In genomic region chr5:134552721-134553120, GRCh38 we compare ENCODE assay signal across 8 cellular contexts. TPM values are rescaled to one million over a fixed set of nuclear protein-coding genes. Genes with fewer than 3 reads are reported as not detected.
DNase-seq lines count a peak whose midpoint lies in the region; ATAC-seq, FAIRE-seq and TF ChIP-seq lines count a peak whose summit lies in the region.
"Not testable (repeated sequence)": the region's sequence is repeated elsewhere in the genome, so short reads cannot be mapped to it uniquely, and the experiment has no call there.

No MANE protein-coding gene starts in this region.

- intact Hi-C loops in left ventricle myocardium inferior (cut with micrococcal nuclease) = not testable (repeated sequence)

- TF ChIP-seq EP300 in A549 (IDR thresholded peaks at IDR 0.05) = not testable (repeated sequence)

- peak overlapping the region; percentile 37 for H3K4me2 ChIP-seq in A549

- H3K4me3 Mint-ChIP-seq in HFFc6 = peak overlapping the region; percentile 55; the same call in 1 of the 2 replicates
- not testable (repeated sequence) for H3K4me3 Mint-ChIP-seq in activated naive CD8-positive, alpha-beta T cell treated with anti-CD3 and anti-CD28 coated beads for 36 hours
- peak overlapping the region in 2 of 8 donors; percentile 46 to 47 for H3K4me3 Mint-ChIP-seq in naive B cell
- peak overlapping the region in 1 of 2 donors; percentile 32 for H3K4me3 Mint-ChIP-seq in stimulated activated naive B cell treated with anti-CD40 and anti-IgM and Interleukin-4, amounts not matched to agents 10 μg/mL and 1 μg/mL and 100 μg/mL, for 72 hours

- H3K4me1 ChIP-seq in A549 = peaks cover 84% of the 10 kb centered on the region
- peaks cover 66% of the 10 kb centered on the region for H3K4me1 ChIP-seq in SJSA1 (replicated peaks)
- H3K4me1 ChIP-seq in left ventricle myocardium inferior = peaks cover 85% of the 10 kb centered on the region

- H3K27ac ChIP-seq in A549 (peak overlapping the region; percentile 23 to 88; a peak in 5 of 6 replicates), SJSA1 (peak overlapping the region; percentile 62), coronary artery (peak overlapping the region; percentile 90 to 94), left ventricle myocardium inferior (replicated peaks) (peak overlapping the region; percentile 89)

- WGBS in A549 (ENCODE audit: missing lambda C conversion rate) = 75% methylated on average over 7 of the region's 7 CpGs

- H3K27me3 Mint-ChIP-seq in HFFc6 (ENCODE audit: insufficient read depth); activated naive CD8-positive, alpha-beta T cell treated with anti-CD3 and anti-CD28 coated beads for 36 hours; naive B cell; stimulated activated naive B cell treated with anti-CD40 and anti-IgM and Interleukin-4, amounts not matched to agents 10 μg/mL and 1 μg/mL and 100 μg/mL, for 72 hours: not testable (repeated sequence)

- not testable (repeated sequence) for TF ChIP-seq RAD21 in A549 (conservative IDR thresholded peaks at IDR 0.05 in 1 of 2, IDR thresholded peaks at IDR 0.05 in 1 of 2)

- not testable (repeated sequence) for H3K27me3 ChIP-seq in SJSA1 (replicated peaks); left ventricle myocardium inferior (ENCODE audit: low read depth)

- H3K4me3 ChIP-seq in A549, SJSA1, coronary artery, left ventricle myocardium inferior: not testable (repeated sequence)

- FAIRE-seq in A549 (lab: Jason Lieb, UNC) = not testable (repeated sequence)

- peaks cover 12% of the 10 kb centered on the region for H3K36me3 ChIP-seq in SJSA1
- peaks cover 30% of the 10 kb centered on the region for H3K36me3 ChIP-seq in left ventricle myocardium inferior

- H3K4me1 Mint-ChIP-seq in HFFc6 (ENCODE audit: low read depth) (peaks cover 88% of the 10 kb centered on the region), naive B cell (peaks cover 75 to 90% (median 88%) of the 10 kb centered on the region in 3 donors)
- H3K4me1 Mint-ChIP-seq in activated naive CD8-positive, alpha-beta T cell treated with anti-CD3 and anti-CD28 coated beads for 36 hours = peaks cover 59% of the 10 kb centered on the region
- peaks cover 73 to 93% of the 10 kb centered on the region in 2 donors for H3K4me1 Mint-ChIP-seq in stimulated activated naive B cell treated with anti-CD40 and anti-IgM and Interleukin-4, amounts not matched to agents 10 μg/mL and 1 μg/mL and 100 μg/mL, for 72 hours

- not testable (repeated sequence) for H3K9me3 Mint-ChIP-seq in HFFc6; activated naive CD8-positive, alpha-beta T cell treated with anti-CD3 and anti-CD28 coated beads for 36 hours; naive B cell; stimulated activated naive B cell treated with anti-CD40 and anti-IgM and Interleukin-4, amounts not matched to agents 10 μg/mL and 1 μg/mL and 100 μg/mL, for 72 hours

- H3K36me3 Mint-ChIP-seq in HFFc6 (ENCODE audit: low read depth) = peaks cover 30% of the 10 kb centered on the region
- peaks cover 42% of the 10 kb centered on the region for H3K36me3 Mint-ChIP-seq in activated naive CD8-positive, alpha-beta T cell treated with anti-CD3 and anti-CD28 coated beads for 36 hours
- peaks cover 5 to 16% of the 10 kb centered on the region in 2 donors for H3K36me3 Mint-ChIP-seq in naive B cell
- peaks cover 72 to 79% of the 10 kb centered on the region in 2 donors for H3K36me3 Mint-ChIP-seq in stimulated activated naive B cell treated with anti-CD40 and anti-IgM and Interleukin-4, amounts not matched to agents 10 μg/mL and 1 μg/mL and 100 μg/mL, for 72 hours

- not testable (repeated sequence) for TF ChIP-seq CTCF in A549 (IDR thresholded peaks at IDR 0.05); HFFc6 (IDR thresholded peaks at IDR 0.05); coronary artery (IDR thresholded peaks at IDR 0.05); left ventricle myocardium inferior (IDR thresholded peaks at IDR 0.05; ENCODE audit: borderline replicate concordance)

- CTCF ChIA-PET in A549 (lab: Yijun Ruan, JAX) = interaction anchor here (0.6 to 3.9 kb wide), 6 partner anchors 25 to 1000 kb away, joined by 3 to 29 read pairs (median 4); partner anchors contain the start of genes CDKN2AIPNL and JADE2

- not testable (repeated sequence) for ATAC-seq in A549; naive B cell (ENCODE audit: low read depth in 2 of 2); stimulated activated naive B cell treated with anti-CD40 and anti-IgM and Interleukin-4, amounts not matched to agents 10 μg/mL and 1 μg/mL and 100 μg/mL, for 72 hours (replicated peaks)

- H3K27ac Mint-ChIP-seq in HFFc6 (peak overlapping the region; percentile 81), naive B cell (peak overlapping the region in 4 of 6 donors; percentile 44 to 98 (median 72))
- H3K27ac Mint-ChIP-seq in activated naive CD8-positive, alpha-beta T cell treated with anti-CD3 and anti-CD28 coated beads for 36 hours = peak overlapping the region; percentile 60
- H3K27ac Mint-ChIP-seq in stimulated activated naive B cell treated with anti-CD40 and anti-IgM and Interleukin-4, amounts not matched to agents 10 μg/mL and 1 μg/mL and 100 μg/mL, for 72 hours = peak overlapping the region; percentile 97

- not testable (repeated sequence) for H3K9me3 ChIP-seq in A549; SJSA1 (replicated peaks); left ventricle myocardium inferior (replicated peaks)

- not testable (repeated sequence) for TF ChIP-seq POLR2A in A549 (IDR thresholded peaks at IDR 0.05; ENCODE audit: low read length)

- POLR2A ChIA-PET in A549 (lab: Yijun Ruan, JAX) = not testable (repeated sequence)

- not testable (repeated sequence) for DNase-seq in A549 (ENCODE audit: low read depth in 1 of 2, low spot score in 1 of 2); HFFc6; SJSA1 (ENCODE audit: low read depth in 1 of 2, low spot score in 2 of 2); activated naive CD8-positive, alpha-beta T cell treated with anti-CD3 and anti-CD28 coated beads for 36 hours; coronary artery (ENCODE audit: low spot score); naive B cell; stimulated activated naive B cell treated with anti-CD40 and anti-IgM and Interleukin-4, amounts not matched to agents 10 μg/mL and 1 μg/mL and 100 μg/mL, for 72 hours
- peak; percentile 19 for DNase-seq in left ventricle myocardium inferior

TF ChIP-seq in A549, 52 proteins besides CTCF, POLR2A, EP300 and RAD21:
- TF ChIP-seq JUNB (IDR thresholded peaks at IDR 0.05) = peak; percentile 12; the same call in 1 of the 2 replicates

RNA-seq across cellular contexts. Expression of gene JADE2, which starts 27.3 kb away (rescaled TPM):
- polyA plus RNA-seq in A549 (2011; rRNA removed) (21.7 and 24.0 TPM in 2 replicates), A549 (2017; fragmentation: RNase III; extraction: RNeasy Plus Mini Kit Qiagen cat#74134 plus additional on column Dnase treatment) (23.7 to 27.1 TPM (median 27.0 TPM) in 3 replicates), naive B cell (ENCODE audit: low read depth in 6 of 6) (10 to 100 TPM in 5 of 6 donors, 1 to 10 TPM in 1; 7.1 to 47.1 (median 27.1) TPM)
- 21.2 and 29.1 TPM in 2 replicates for polyA plus RNA-seq in A549 (2012; cell fraction: cytosol; rRNA removed)
- 30.8 and 36.0 TPM in 2 replicates for polyA plus RNA-seq in A549 (2012; cell fraction: nucleus; rRNA removed)
- polyA minus RNA-seq in A549 (2011; rRNA and poly(A)+ RNA removed) = 48.2 and 50.5 TPM in 2 replicates
- 10 to 100 TPM; 32.8 to 41.0 (median 39.6) TPM for total RNA-seq in HFFc6 (2021; fragmentation: NEBNext Ultra II Directional; extraction: Animal tissue kit (Norgen Biotek cat#: 25700))
- total RNA-seq in SJSA1 (2014; rRNA removed; shearing (Covaris generic)) = 12.5 and 14.6 TPM in 2 replicates
- 10 to 100 TPM; 80.2 to 80.3 TPM for total RNA-seq in activated naive CD8-positive, alpha-beta T cell treated with anti-CD3 and anti-CD28 coated beads for 36 hours
- 26.3 TPM for total RNA-seq in left ventricle myocardium inferior
